In genomic region chr1:94100785-94101612, GRCh38 we compare ENCODE assay signal across 1 cellular context.
TF ChIP-seq lines count a peak whose summit lies in the region.

No MANE protein-coding gene starts in this region.

TF ChIP-seq in HEK293, 187 proteins besides CTCF, POLR2A, EP300 and RAD21 (continued from another document):
- TF ChIP-seq, protein P1, sequence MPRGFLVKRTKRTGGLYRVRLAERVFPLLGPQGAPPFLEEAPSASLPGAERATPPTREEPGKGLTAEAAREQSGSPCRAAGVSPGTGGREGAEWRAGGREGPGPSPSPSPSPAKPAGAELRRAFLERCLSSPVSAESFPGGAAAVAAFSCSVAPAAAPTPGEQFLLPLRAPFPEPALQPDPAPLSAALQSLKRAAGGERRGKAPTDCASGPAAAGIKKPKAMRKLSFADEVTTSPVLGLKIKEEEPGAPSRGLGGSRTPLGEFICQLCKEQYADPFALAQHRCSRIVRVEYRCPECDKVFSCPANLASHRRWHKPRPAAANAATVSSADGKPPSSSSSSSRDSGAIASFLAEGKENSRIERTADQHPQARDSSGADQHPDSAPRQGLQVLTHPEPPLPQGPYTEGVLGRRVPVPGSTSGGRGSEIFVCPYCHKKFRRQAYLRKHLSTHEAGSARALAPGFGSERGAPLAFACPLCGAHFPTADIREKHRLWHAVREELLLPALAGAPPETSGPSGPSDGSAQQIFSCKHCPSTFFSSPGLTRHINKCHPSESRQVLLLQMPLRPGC (tag by site-specific recombination; IDR thresholded peaks at IDR 0.05) = no peak
- TF ChIP-seq ZXDB (tag by site-specific recombination; IDR thresholded peaks at IDR 0.05) (0 out of 2 replicates have a peak, but pooled peaks have one; percentile 22), ZNF776 (tag by site-specific recombination; IDR thresholded peaks at IDR 0.05; ENCODE audit: borderline replicate concordance) (no peak), EGR2 (tag by site-specific recombination; IDR thresholded peaks at IDR 0.05; ENCODE audit: low read depth) (peak; percentile 40; the same call in 1 of the 2 replicates), ZNF132 (tag by site-specific recombination; IDR thresholded peaks at IDR 0.05; ENCODE audit: borderline replicate concordance) (no peak), ZIC2 (tag by site-specific recombination; IDR thresholded peaks at IDR 0.05) (peak; percentile 76), ZNF133 (tag by site-specific recombination; IDR thresholded peaks at IDR 0.05) (no peak), ZNF16 (tag by site-specific recombination; IDR thresholded peaks at IDR 0.05; ENCODE audit: low read depth) (no peak), TSHZ1 (tag by site-specific recombination; IDR thresholded peaks at IDR 0.05; ENCODE audit: borderline replicate concordance) (peak; percentile 52; the same call in 1 of the 2 replicates), ZBTB21 (tag by site-specific recombination; IDR thresholded peaks at IDR 0.05) (no peak), ZNF341 (tag by site-specific recombination; IDR thresholded peaks at IDR 0.05; ENCODE audit: low read depth) (0 out of 2 replicates have a peak, but pooled peaks have one; percentile 32), KLF10 (tag by site-specific recombination; IDR thresholded peaks at IDR 0.05) (no peak), ZNF843 (tag by site-specific recombination; IDR thresholded peaks at IDR 0.05) (peak; percentile 73; the same call in 1 of the 2 replicates), ZBTB10 (tag by site-specific recombination; IDR thresholded peaks at IDR 0.05) (no peak), BCL6B (tag by site-specific recombination; IDR thresholded peaks at IDR 0.05) (no peak), ZNF623 (tag by site-specific recombination; IDR thresholded peaks at IDR 0.05) (no peak), ZNF423 (tag by site-specific recombination; IDR thresholded peaks at IDR 0.05) (no peak)
- TF ChIP-seq, protein P2, sequence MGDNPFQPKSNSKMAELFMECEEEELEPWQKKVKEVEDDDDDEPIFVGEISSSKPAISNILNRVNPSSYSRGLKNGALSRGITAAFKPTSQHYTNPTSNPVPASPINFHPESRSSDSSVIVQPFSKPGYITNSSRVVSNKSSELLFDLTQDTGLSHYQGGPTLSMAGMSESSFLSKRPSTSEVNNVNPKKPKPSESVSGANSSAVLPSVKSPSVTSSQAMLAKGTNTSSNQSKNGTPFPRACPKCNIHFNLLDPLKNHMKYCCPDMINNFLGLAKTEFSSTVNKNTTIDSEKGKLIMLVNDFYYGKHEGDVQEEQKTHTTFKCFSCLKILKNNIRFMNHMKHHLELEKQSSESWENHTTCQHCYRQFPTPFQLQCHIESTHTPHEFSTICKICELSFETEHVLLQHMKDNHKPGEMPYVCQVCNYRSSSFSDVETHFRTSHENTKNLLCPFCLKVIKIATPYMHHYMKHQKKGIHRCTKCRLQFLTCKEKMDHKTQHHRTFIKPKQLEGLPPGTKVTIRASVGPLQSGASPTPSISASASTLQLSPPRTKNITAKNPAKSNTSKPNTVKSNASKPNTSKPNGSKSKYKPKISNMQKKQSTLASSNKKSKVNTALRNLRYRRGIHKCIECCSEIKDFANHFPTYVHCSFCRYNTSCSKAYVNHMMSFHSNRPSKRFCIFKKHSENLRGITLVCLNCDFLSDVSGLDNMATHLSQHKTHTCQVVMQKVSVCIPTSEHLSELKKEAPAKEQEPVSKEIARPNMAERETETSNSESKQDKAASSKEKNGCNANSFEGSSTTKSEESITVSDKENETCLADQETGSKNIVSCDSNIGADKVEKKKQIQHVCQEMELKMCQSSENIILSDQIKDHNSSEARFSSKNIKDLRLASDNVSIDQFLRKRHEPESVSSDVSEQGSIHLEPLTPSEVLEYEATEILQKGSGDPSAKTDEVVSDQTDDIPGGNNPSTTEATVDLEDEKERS (tag by site-specific recombination; IDR thresholded peaks at IDR 0.05) = no peak
- TF ChIP-seq, protein P3, sequence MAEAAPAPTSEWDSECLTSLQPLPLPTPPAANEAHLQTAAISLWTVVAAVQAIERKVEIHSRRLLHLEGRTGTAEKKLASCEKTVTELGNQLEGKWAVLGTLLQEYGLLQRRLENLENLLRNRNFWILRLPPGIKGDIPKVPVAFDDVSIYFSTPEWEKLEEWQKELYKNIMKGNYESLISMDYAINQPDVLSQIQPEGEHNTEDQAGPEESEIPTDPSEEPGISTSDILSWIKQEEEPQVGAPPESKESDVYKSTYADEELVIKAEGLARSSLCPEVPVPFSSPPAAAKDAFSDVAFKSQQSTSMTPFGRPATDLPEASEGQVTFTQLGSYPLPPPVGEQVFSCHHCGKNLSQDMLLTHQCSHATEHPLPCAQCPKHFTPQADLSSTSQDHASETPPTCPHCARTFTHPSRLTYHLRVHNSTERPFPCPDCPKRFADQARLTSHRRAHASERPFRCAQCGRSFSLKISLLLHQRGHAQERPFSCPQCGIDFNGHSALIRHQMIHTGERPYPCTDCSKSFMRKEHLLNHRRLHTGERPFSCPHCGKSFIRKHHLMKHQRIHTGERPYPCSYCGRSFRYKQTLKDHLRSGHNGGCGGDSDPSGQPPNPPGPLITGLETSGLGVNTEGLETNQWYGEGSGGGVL (tag by site-specific recombination; IDR thresholded peaks at IDR 0.05) = peak; percentile 37; the same call in 1 of the 2 replicates
